9 cellular contexts compared by ENCODE assay signal in the genomic region with DNA sequence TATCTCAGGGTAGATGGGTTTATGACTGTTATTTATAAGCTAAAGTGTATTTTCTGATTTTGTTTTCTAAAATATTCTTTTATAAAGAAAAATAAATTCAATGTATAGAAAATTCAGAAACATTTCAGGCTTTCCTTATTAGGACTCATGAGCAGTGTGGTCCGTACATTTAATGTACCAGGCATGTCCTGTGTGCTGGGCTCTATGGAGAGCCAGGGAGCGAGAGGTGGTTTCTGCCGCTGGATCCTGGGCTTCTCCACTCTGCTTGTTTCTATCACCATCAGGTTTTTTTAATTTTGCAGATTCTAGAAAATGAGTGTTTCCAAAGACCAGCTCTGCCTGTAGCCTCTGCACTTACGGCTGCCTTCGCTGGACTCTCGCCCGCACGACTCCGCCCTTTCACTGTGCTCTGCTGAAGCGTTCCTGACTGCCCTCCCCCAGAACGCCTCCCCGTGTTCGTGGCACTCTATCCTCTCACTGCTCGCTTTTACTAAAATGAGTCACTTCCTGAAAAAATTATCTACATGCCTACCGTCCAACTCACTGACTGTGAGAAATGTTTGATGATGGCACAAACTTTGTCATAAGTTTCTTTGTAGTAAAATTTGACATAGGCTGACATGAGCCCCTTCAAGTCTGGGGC.
DNase-seq lines count a peak whose midpoint lies in the region; ATAC-seq and TF ChIP-seq lines count a peak whose summit lies in the region.
"Had no signal": no experiment of that assay in that cellular context is flagged by ENCODE, and none has a peak within 500 bp of the region (broad histone marks: within the 10 kb centered on the region; RNA-seq: fewer than 3 reads in every experiment).

No MANE protein-coding gene starts in this region.

- CTCF ChIA-PET in Calu3 (lab: Charles Lee), result no interaction called here

- intact Hi-C loops in Calu3 (cut with micrococcal nuclease; ENCODE audit: unreplicated experiment), result no loop called here

- H3K9me3 Mint-ChIP-seq in Calu3 (ENCODE audit: low read depth, unreplicated experiment), result no peaks in the 10 kb centered on the region
- H3K9me3 Mint-ChIP-seq in progenitor cell of endocrine pancreas (ENCODE audit: low read depth), result no peaks in the 10 kb centered on the region

- no TSS peak for BruUV-seq in Calu3 (replicated peaks; lab: Mats Ljungman, UMichigan)

- H3K36me3 Mint-ChIP-seq in Calu3 (ENCODE audit: insufficient read depth, unreplicated experiment) (peaks cover 7% of the 10 kb centered on the region), progenitor cell of endocrine pancreas (ENCODE audit: insufficient read depth) (peaks cover 23% of the 10 kb centered on the region)

- peaks cover 10% of the 10 kb centered on the region for H3K4me1 Mint-ChIP-seq in Calu3 (ENCODE audit: low read depth, unreplicated experiment)
- H3K4me1 Mint-ChIP-seq in progenitor cell of endocrine pancreas (ENCODE audit: low read depth), result no peaks in the 10 kb centered on the region

- H3K4me3 Mint-ChIP-seq in Calu3 (ENCODE audit: low read depth, unreplicated experiment) (peak overlapping the region; percentile 9), progenitor cell of endocrine pancreas (ENCODE audit: low read depth) (no peak overlapping the region)

- H3K27me3 Mint-ChIP-seq in Calu3 (ENCODE audit: unreplicated experiment), result no peaks in the 10 kb centered on the region
- H3K27me3 Mint-ChIP-seq in progenitor cell of endocrine pancreas, result no peaks in the 10 kb centered on the region

- in situ Hi-C loops in KBM-7 (cut with MboI; ENCODE audit: low pct_unique_long_range_greater_than_20kb, low sequenced_read_pairs), result no loop called here

- DNase-seq in Calu3, result peak; percentile 72
- DNase-seq in KBM-7, result peak; percentile 83
- DNase-seq in activated CD8-positive, alpha-beta memory T cell treated with anti-CD3 and anti-CD28 coated beads for 4 hours (ENCODE audit: low read depth in 2 of 2), result peak; percentile 17 to 18
- peak; percentile 97 for DNase-seq in fibroblast of the aortic adventitia (ENCODE audit: low read depth)
- DNase-seq in progenitor cell of endocrine pancreas (ENCODE audit: low spot score, unreplicated experiment), result no peak
- DNase-seq in iPS-NIHi7 (ENCODE audit: extremely low spot score), result no peak
- no peak for DNase-seq in medulla oblongata (ENCODE audit: extremely low spot score)

- TF ChIP-seq CTCF in Calu3 (IDR thresholded peaks at IDR 0.05; ENCODE audit: unreplicated experiment) (no peak), fibroblast of the aortic adventitia (IDR thresholded peaks at IDR 0.05; ENCODE audit: insufficient read depth, low read length) (no peak), progenitor cell of endocrine pancreas (IDR thresholded peaks at IDR 0.05; ENCODE audit: unreplicated experiment) (no peak)

- peak overlapping the region; percentile 49 for H3K4me3 ChIP-seq in fibroblast of the aortic adventitia (ENCODE audit: low read depth, low read length)
- H3K4me3 ChIP-seq: skin epidermis had no signal

- H3K27ac Mint-ChIP-seq in Calu3 (ENCODE audit: unreplicated experiment) (peak overlapping the region; percentile 40), progenitor cell of endocrine pancreas (peak overlapping the region; percentile 54)

- peak; percentile 96 for ATAC-seq in GM21619 (IDR thresholded peaks at IDR 0.05; ENCODE audit: unreplicated experiment)

Comparison
In these comparisons a context has a peak if more than half of its experiments do, and no peak if none do; other contexts are left out.
1. DNase-seq: peak in Calu3 (single experiment), KBM-7 (single experiment), activated CD8-positive, alpha-beta memory T cell treated with anti-CD3 and anti-CD28 coated beads for 4 hours (2 of 2) and fibroblast of the aortic adventitia (single experiment); none in progenitor cell of endocrine pancreas (single experiment), iPS-NIHi7 (single experiment) and medulla oblongata (single experiment).